In the genomic region with DNA sequence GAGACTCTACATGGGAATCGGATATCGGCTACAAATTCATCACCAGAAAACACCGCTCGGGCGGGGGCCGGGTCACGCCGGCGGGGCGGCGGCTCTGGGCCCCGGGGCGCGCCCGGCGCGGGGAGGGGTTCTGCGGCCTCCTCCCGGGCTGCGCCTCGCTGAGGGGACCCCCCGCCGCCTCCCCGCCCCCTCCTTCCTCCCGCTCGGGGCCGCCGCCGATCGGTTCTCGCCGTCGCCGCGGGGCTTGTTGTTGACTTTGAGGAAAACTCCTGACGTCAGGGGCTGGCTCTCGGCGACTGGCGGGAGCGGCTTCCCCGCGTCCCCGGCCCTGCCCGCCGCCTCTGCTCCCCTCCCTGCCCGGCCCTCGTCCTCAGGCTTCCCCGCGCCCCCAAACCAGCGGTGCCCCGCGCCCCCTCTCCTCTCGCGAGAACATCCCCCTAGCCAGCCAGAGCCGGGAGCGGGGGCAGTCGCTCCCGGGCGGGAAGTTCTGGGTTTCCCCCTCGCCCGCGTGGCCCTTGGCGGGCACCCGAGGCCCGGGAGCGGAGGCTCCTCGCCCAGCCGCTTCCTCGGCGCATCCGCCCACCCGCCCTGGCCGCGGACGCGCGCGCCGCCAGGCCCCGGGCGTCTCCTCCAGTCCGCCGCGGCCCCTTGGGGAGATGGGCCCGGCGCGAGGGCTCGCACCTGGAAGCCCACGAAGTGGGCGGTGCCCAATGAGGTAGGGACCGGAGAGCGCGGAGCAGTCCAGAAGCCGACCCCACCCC, we compare ENCODE assay signal across 9 cellular contexts. TPM values are rescaled to one million over a fixed set of nuclear protein-coding genes. Genes with fewer than 3 reads are reported as not detected.
DNase-seq lines count a peak whose midpoint lies in the region; ATAC-seq and TF ChIP-seq lines count a peak whose summit lies in the region.
"Had no signal": no experiment of that assay in that cellular context is flagged by ENCODE, and none has a peak within 500 bp of the region (broad histone marks: within the 10 kb centered on the region; RNA-seq: fewer than 3 reads in every experiment).

No MANE protein-coding gene starts in this region.

- H4K20me1 ChIP-seq in smooth muscle cell (ENCODE audit: low read depth): peaks cover 37% of the 10 kb centered on the region

- no peak for TF ChIP-seq POLR2A in breast epithelium (IDR thresholded peaks at IDR 0.05)

- H3K4me1 Mint-ChIP-seq in WTC11: peaks cover 32% of the 10 kb centered on the region
- H3K4me1 Mint-ChIP-seq in immature natural killer cell: peaks cover 28 to 48% of the 10 kb centered on the region in 2 donors

- H3K27me3 Mint-ChIP-seq in WTC11 (ENCODE audit: low read depth) (0 out of 2 replicates have a peak, but pooled peaks cover 3% of the 10 kb centered on the region), immature natural killer cell (ENCODE audit: low read depth in 3 of 3) (peaks cover 13 to 20% (median 15%) of the 10 kb centered on the region in 3 donors)

- H3K4me2 ChIP-seq in smooth muscle cell: peak overlapping the region; percentile 98

- ATAC-seq in HG02852 (IDR thresholded peaks at IDR 0.05; ENCODE audit: unreplicated experiment) (peak; percentile 59), WTC11 (peak; percentile 80)

- peak overlapping the region; percentile 99 for H3K27ac Mint-ChIP-seq in WTC11
- peak overlapping the region; percentile 93 to 98 (median 96) for H3K27ac Mint-ChIP-seq in immature natural killer cell

- WGBS in smooth muscle cell (ENCODE audit: low lambda C conversion rate): 1% methylated on average over 37 of the region's 94 CpGs

- peak overlapping the region; percentile 97 for H3K9ac ChIP-seq in smooth muscle cell (ENCODE audit: low read depth)

- H3K4me3 ChIP-seq in breast epithelium (peak overlapping the region; percentile 85 to 96 (median 88)), smooth muscle cell (peak overlapping the region; percentile 94)

- no peaks in the 10 kb centered on the region for H3K36me3 Mint-ChIP-seq in WTC11
- H3K36me3 Mint-ChIP-seq in immature natural killer cell: no peaks in the 10 kb centered on the region

- H3F3A ChIP-seq in smooth muscle cell (ENCODE audit: low read depth): peaks cover 14% of the 10 kb centered on the region

- CTCF ChIA-PET in WTC11 (lab: Charles Lee): interaction anchor here (0.7 kb wide), 1 partner anchor 74 kb away, joined by 3 read pairs; no protein-coding TSS in a partner anchor

- H3K4me1 ChIP-seq in breast epithelium (no peaks in the 10 kb centered on the region), smooth muscle cell (ENCODE audit: low read depth) (peaks cover 13% of the 10 kb centered on the region)

- DNase-seq in DMS79 (lab: John Stamatoyannopoulos, UW) (peak; percentile 30), DMS79 treated with DMSO at 0.1 percent for 48 hours (lab: John Stamatoyannopoulos, UW) (no peak), NCI-H187 treated with DMSO at 0.1 percent for 48 hours (lab: John Stamatoyannopoulos, UW) (peak; percentile 14), WTC11 (ENCODE audit: low spot score) (peak; percentile 89), breast epithelium (ENCODE audit: low spot score in 2 of 2) (peak; percentile 75 to 77), immature natural killer cell (peak; percentile 81 to 84 (median 82)), smooth muscle cell (lab: John Stamatoyannopoulos, UW; ENCODE audit: unreplicated experiment) (peak; percentile 89)

- peak overlapping the region; percentile 95 to 98 for H3K27ac ChIP-seq in breast epithelium
- peak overlapping the region; percentile 96 for H3K27ac ChIP-seq in smooth muscle cell (ENCODE audit: low read depth)
- H3K27ac ChIP-seq: 22Rv1 had no signal

- H3K9me3 Mint-ChIP-seq in WTC11: no peaks in the 10 kb centered on the region
- no peaks in the 10 kb centered on the region for H3K9me3 Mint-ChIP-seq in immature natural killer cell

- TF ChIP-seq CTCF in WTC11 (IDR thresholded peaks at IDR 0.05): no peak
- no peak for TF ChIP-seq CTCF in breast epithelium (IDR thresholded peaks at IDR 0.05)
- TF ChIP-seq CTCF in smooth muscle cell (IDR thresholded peaks at IDR 0.05; ENCODE audit: borderline replicate concordance, insufficient read depth, poor library complexity, severe bottlenecking): no peak

- H3K36me3 ChIP-seq in breast epithelium (no peaks in the 10 kb centered on the region), smooth muscle cell (ENCODE audit: low read depth) (no peaks in the 10 kb centered on the region)

- POLR2A ChIA-PET in WTC11 (lab: Charles Lee): no interaction called here

- H3K9me3 ChIP-seq in breast epithelium: no peaks in the 10 kb centered on the region
- no peaks in the 10 kb centered on the region for H3K9me3 ChIP-seq in smooth muscle cell (replicated peaks; ENCODE audit: low read depth)

- H2AFZ ChIP-seq in smooth muscle cell (ENCODE audit: low read depth): peak overlapping the region; percentile 97

- peaks cover 35% of the 10 kb centered on the region for H3K79me2 ChIP-seq in smooth muscle cell (ENCODE audit: low read depth)

- intact Hi-C loops in breast epithelium (cut with DNase I; ENCODE audit: low total_unique reads): no loop called here

- peak overlapping the region; percentile 94 for H3K4me3 Mint-ChIP-seq in WTC11
- peak overlapping the region; percentile 90 to 97 (median 92) for H3K4me3 Mint-ChIP-seq in immature natural killer cell

- H3K27me3 ChIP-seq in breast epithelium (no peaks in the 10 kb centered on the region), smooth muscle cell (ENCODE audit: low read depth) (no peaks in the 10 kb centered on the region)

TF ChIP-seq in WTC11, 78 proteins besides CTCF, POLR2A, EP300 and RAD21 (continues in another document):
- TF ChIP-seq MXD4 (CRISPR knock-in tag; IDR thresholded peaks at IDR 0.05; ENCODE audit: borderline replicate concordance) (no peak), ZNF317 (CRISPR knock-in tag; IDR thresholded peaks at IDR 0.05; ENCODE audit: borderline replicate concordance, low read depth) (no peak), ZNF416 (CRISPR knock-in tag; IDR thresholded peaks at IDR 0.05) (0 out of 2 replicates have a peak, but pooled peaks have one; percentile 62), NR1H2 (CRISPR knock-in tag; IDR thresholded peaks at IDR 0.05) (no peak), FOXP1 (CRISPR knock-in tag; IDR thresholded peaks at IDR 0.05; ENCODE audit: borderline replicate concordance) (peak; percentile 81; the same call in 1 of the 2 replicates), NFATC4 (CRISPR knock-in tag; IDR thresholded peaks at IDR 0.05) (no peak), ZNF396 (CRISPR knock-in tag; IDR thresholded peaks at IDR 0.05; ENCODE audit: borderline replicate concordance) (no peak), FOXK1 (CRISPR knock-in tag; IDR thresholded peaks at IDR 0.05) (peak; percentile 66), OVOL2 (CRISPR knock-in tag; IDR thresholded peaks at IDR 0.05; ENCODE audit: borderline replicate concordance) (no peak), E2F4 (CRISPR knock-in tag; IDR thresholded peaks at IDR 0.05; ENCODE audit: borderline replicate concordance, low read depth) (no peak), ESRRA (CRISPR knock-in tag; IDR thresholded peaks at IDR 0.05; ENCODE audit: borderline replicate concordance) (0 out of 2 replicates have a peak, but pooled peaks have one; percentile 50), HMGA2 (CRISPR knock-in tag; IDR thresholded peaks at IDR 0.05) (no peak), RELA (CRISPR knock-in tag; IDR thresholded peaks at IDR 0.05; ENCODE audit: borderline replicate concordance) (0 out of 2 replicates have a peak, but pooled peaks have one; percentile 77)
- TF ChIP-seq, protein P1, sequence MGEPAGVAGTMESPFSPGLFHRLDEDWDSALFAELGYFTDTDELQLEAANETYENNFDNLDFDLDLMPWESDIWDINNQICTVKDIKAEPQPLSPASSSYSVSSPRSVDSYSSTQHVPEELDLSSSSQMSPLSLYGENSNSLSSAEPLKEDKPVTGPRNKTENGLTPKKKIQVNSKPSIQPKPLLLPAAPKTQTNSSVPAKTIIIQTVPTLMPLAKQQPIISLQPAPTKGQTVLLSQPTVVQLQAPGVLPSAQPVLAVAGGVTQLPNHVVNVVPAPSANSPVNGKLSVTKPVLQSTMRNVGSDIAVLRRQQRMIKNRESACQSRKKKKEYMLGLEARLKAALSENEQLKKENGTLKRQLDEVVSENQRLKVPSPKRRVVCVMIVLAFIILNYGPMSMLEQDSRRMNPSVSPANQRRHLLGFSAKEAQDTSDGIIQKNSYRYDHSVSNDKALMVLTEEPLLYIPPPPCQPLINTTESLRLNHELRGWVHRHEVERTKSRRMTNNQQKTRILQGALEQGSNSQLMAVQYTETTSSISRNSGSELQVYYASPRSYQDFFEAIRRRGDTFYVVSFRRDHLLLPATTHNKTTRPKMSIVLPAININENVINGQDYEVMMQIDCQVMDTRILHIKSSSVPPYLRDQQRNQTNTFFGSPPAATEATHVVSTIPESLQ (CRISPR knock-in tag; IDR thresholded peaks at IDR 0.05): no peak
- TF ChIP-seq, protein P2, sequence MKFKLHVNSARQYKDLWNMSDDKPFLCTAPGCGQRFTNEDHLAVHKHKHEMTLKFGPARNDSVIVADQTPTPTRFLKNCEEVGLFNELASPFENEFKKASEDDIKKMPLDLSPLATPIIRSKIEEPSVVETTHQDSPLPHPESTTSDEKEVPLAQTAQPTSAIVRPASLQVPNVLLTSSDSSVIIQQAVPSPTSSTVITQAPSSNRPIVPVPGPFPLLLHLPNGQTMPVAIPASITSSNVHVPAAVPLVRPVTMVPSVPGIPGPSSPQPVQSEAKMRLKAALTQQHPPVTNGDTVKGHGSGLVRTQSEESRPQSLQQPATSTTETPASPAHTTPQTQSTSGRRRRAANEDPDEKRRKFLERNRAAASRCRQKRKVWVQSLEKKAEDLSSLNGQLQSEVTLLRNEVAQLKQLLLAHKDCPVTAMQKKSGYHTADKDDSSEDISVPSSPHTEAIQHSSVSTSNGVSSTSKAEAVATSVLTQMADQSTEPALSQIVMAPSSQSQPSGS (CRISPR knock-in tag; IDR thresholded peaks at IDR 0.05; ENCODE audit: borderline replicate concordance, low read depth): no peak

RNA-seq across cellular contexts. Expression of gene AKT3, which starts 0.5 kb away (rescaled TPM):
- total RNA-seq in WTC11 (2021): 34.5 to 38.5 TPM (median 34.6 TPM) in 3 replicates
- 10 to 100 TPM; 49.6 to 58.7 (median 58.7) TPM for total RNA-seq in breast epithelium
- polyA plus RNA-seq in immature natural killer cell: 1 to 10 TPM; 2.5 to 7.3 (median 5.2) TPM
- 32.3 and 41.1 TPM in 2 replicates for total RNA-seq in smooth muscle cell
- polyA plus RNA-seq in smooth muscle cell: 5.5 and 6.8 TPM in 2 replicates
